30 cellular contexts compared by ENCODE assay signal in genomic region chr3:175852560-175852959, GRCh38.
DNase-seq lines count a peak whose midpoint lies in the region; ATAC-seq, FAIRE-seq and TF ChIP-seq lines count a peak whose summit lies in the region.
"Had no signal": no experiment of that assay in that cellular context is flagged by ENCODE, and none has a peak within 500 bp of the region (broad histone marks: within the 10 kb centered on the region; RNA-seq: fewer than 3 reads in every experiment).

No MANE protein-coding gene starts in this region.

- no peaks in the 10 kb centered on the region for H3K9me2 ChIP-seq in SK-N-SH

- H3K4me1 ChIP-seq in SK-N-SH (ENCODE audit: control insufficient read depth in 1 of 2, insufficient read depth in 2 of 2, low read depth in 1 of 2, low read length in 1 of 2) = peaks cover 0 to 9% of the 10 kb centered on the region in 2 experiments; a peak in 2 of 4 replicates
- H3K4me1 ChIP-seq: A549; BLaER1; BLaER1 treated with 17β-estradiol and CSF1 and Interleukin-3, amounts not matched to agents 10 nM and 100 nM; Caco-2 had no signal

- H3K4me2 ChIP-seq in SK-N-SH = no peak overlapping the region
- H3K4me2 ChIP-seq: A549; BLaER1; BLaER1 treated with 17β-estradiol and CSF1 and Interleukin-3, amounts not matched to agents 10 nM and 100 nM had no signal

- no peak overlapping the region; a peak in 1 of 4 replicates for H3K27ac ChIP-seq in SK-N-SH (ENCODE audit: low read depth in 2 of 2, low read length in 1 of 2)
- H3K27ac ChIP-seq: 22Rv1; A549; BLaER1; BLaER1 treated with 17β-estradiol and CSF1 and Interleukin-3, amounts not matched to agents 10 nM and 100 nM; C4-2B had no signal

- H4K20me1 ChIP-seq in SK-N-SH (ENCODE audit: insufficient read depth) = no peaks in the 10 kb centered on the region
- H4K20me1 ChIP-seq: BLaER1; BLaER1 treated with 17β-estradiol and CSF1 and Interleukin-3, amounts not matched to agents 10 nM and 100 nM had no signal

- DNase-seq in SK-N-SH (no peak), frontal cortex (ENCODE audit: low spot score in 2 of 2) (no peak), HPDE6-E6E7 (ENCODE audit: extremely low spot score) (no peak)
- DNase-seq: 8988T; ACHN; AML-193; BE2C; C1 segment of cervical spinal cord; Caco-2; Calu3; CD4-positive, alpha-beta memory T cell; CD4-positive, alpha-beta T cell; CD4-positive, CD25-positive, alpha-beta regulatory T cell; CD8-positive, alpha-beta memory T cell; CD8-positive, alpha-beta T cell; COR-L47; DMS 273 treated with DMSO at 0.1 percent for 48 hours; DMS153; DMS53; DMS79; DMS79 treated with DMSO at 0.1 percent for 48 hours; DND-41; EL had no signal

- H3K79me2 ChIP-seq in SK-N-SH (ENCODE audit: insufficient read depth) = no peaks in the 10 kb centered on the region

- no peaks in the 10 kb centered on the region for H3K27me3 ChIP-seq in SK-N-SH (ENCODE audit: insufficient read depth)
- H3K27me3 ChIP-seq: BE2C; BLaER1; BLaER1 treated with 17β-estradiol and CSF1 and Interleukin-3, amounts not matched to agents 10 nM and 100 nM had no signal

- POLR2A ChIA-PET in SK-N-SH (lab: Yijun Ruan, JAX) = no interaction called here

- no peaks in the 10 kb centered on the region for H3F3A ChIP-seq in SK-N-SH (replicated peaks; ENCODE audit: insufficient read depth)

- no peak overlapping the region for H2AFZ ChIP-seq in SK-N-SH (ENCODE audit: low read depth)

- FAIRE-seq in frontal cortex (lab: Jason Lieb, UNC) = peak; percentile 8
- FAIRE-seq: A204.1, A549 had no signal

- no peak for ATAC-seq in SK-N-SH treated with all-trans-retinoic acid at 6 μM for 48 hours
- ATAC-seq: A549; CD8-positive, alpha-beta T cell had no signal

- H3K9me3 ChIP-seq in SK-N-SH = no peaks in the 10 kb centered on the region
- H3K9me3 ChIP-seq: A549, BE2C, BLaER1, Caco-2 had no signal

- 41% methylated on average over 1 of the region's 1 CpG for WGBS in SK-N-SH (ENCODE audit: low lambda C conversion rate)

- no peak overlapping the region for H3K9ac ChIP-seq in SK-N-SH
- H3K9ac ChIP-seq: BLaER1; BLaER1 treated with 17β-estradiol and CSF1 and Interleukin-3, amounts not matched to agents 10 nM and 100 nM had no signal

- TF ChIP-seq CTCF in SK-N-SH (IDR thresholded peaks at IDR 0.05) = no peak

- no peaks in the 10 kb centered on the region for H3K36me3 ChIP-seq in SK-N-SH (replicated peaks in 1 of 2; ENCODE audit: control insufficient read depth in 1 of 2, insufficient read depth in 2 of 2, low read length in 1 of 2)
- H3K36me3 ChIP-seq: BE2C; BLaER1; BLaER1 treated with 17β-estradiol and CSF1 and Interleukin-3, amounts not matched to agents 10 nM and 100 nM had no signal

- CTCF ChIA-PET in SK-N-SH (lab: Yijun Ruan, JAX) = no interaction called here

- H3K4me3 ChIP-seq in SK-N-SH (ENCODE audit: low read depth in 2 of 2, low read length in 1 of 2) = no peak overlapping the region
- H3K4me3 ChIP-seq: A549; BLaER1; BLaER1 treated with 17β-estradiol and CSF1 and Interleukin-3, amounts not matched to agents 10 nM and 100 nM had no signal

- no peak for TF ChIP-seq EP300 in SK-N-SH (IDR thresholded peaks at IDR 0.05; ENCODE audit: borderline replicate concordance in 1 of 2, low read depth in 1 of 2, low read length in 1 of 2)

- no peak for TF ChIP-seq RAD21 in SK-N-SH (IDR thresholded peaks at IDR 0.05; ENCODE audit: low read length)

TF ChIP-seq in SK-N-SH treated with all-trans-retinoic acid at 6 μM for 48 hours, 23 proteins besides CTCF, POLR2A, EP300 and RAD21:
- TF ChIP-seq PPARA (CRISPR knock-in tag; IDR thresholded peaks at IDR 0.05; ENCODE audit: borderline replicate concordance) = no peak
- peak; percentile 90 for TF ChIP-seq ZNF8 (CRISPR knock-in tag; IDR thresholded peaks at IDR 0.05)

TF ChIP-seq in SK-N-SH, 30 proteins besides CTCF, POLR2A, EP300 and RAD21:
- TF ChIP-seq YY1 (IDR thresholded peaks at IDR 0.05; ENCODE audit: low read depth) (no peak), FOSL2 (IDR thresholded peaks at IDR 0.05; ENCODE audit: borderline replicate concordance, low read depth) (no peak), REST (IDR thresholded peaks at IDR 0.05; ENCODE audit: low read depth, low read length) (no peak), GABPA (IDR thresholded peaks at IDR 0.05; ENCODE audit: low read depth) (no peak), NRF1 (IDR thresholded peaks at IDR 0.05; ENCODE audit: low read depth, low read length) (no peak), ZBTB33 (IDR thresholded peaks at IDR 0.05; ENCODE audit: borderline replicate concordance, low read depth) (no peak), TEAD4 (IDR thresholded peaks at IDR 0.05; ENCODE audit: borderline replicate concordance, insufficient read depth) (no peak), EZH2phosphoT487 (IDR thresholded peaks at IDR 0.05; ENCODE audit: borderline replicate concordance, low read depth) (no peak), USF2 (IDR thresholded peaks at IDR 0.05; ENCODE audit: borderline replicate concordance, low read depth, low read length) (no peak), GATA2 (CRISPR knock-in tag; IDR thresholded peaks at IDR 0.05) (no peak), FOXM1 (IDR thresholded peaks at IDR 0.05; ENCODE audit: low read depth) (no peak), RCOR1 (IDR thresholded peaks at IDR 0.05; ENCODE audit: low read length) (no peak), MXI1 (IDR thresholded peaks at IDR 0.05; ENCODE audit: low read depth, low read length) (no peak), PBX3 (IDR thresholded peaks at IDR 0.05) (no peak), SIN3A (IDR thresholded peaks at IDR 0.05; ENCODE audit: borderline replicate concordance, low read depth, low read length) (no peak)
TF ChIP-seq in SK-N-SH: peak in this region for 0.
